9 cellular contexts compared by ENCODE assay signal in the genomic region with DNA sequence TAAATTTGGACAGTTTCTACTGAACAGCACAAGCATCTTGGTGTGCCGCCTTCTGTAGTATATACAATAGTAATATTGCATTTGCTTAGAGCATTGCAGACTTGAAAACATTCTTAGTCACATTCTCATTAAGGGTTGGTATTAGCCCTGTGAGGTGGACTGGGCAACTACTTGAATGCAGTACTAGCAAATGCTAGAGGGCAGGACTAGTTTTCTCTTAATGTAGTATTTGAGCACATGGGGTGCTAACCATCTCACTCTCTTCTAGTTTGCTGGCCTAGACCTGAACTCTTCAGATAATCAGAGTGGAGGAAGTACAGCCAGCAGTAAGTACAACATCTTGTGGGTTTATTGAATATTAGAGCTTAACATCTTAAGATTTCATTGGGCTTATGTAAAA. TPM values are rescaled to one million over a fixed set of nuclear protein-coding genes. Genes with fewer than 3 reads are reported as not detected.
A peak's percentile ranks its signal among the peaks of the same experiment; 100 is the strongest.
DNase-seq lines count a peak whose midpoint lies in the region; ATAC-seq and TF ChIP-seq lines count a peak whose summit lies in the region.
"Had no signal": no experiment of that assay in that cellular context is flagged by ENCODE, and none has a peak within 500 bp of the region (broad histone marks: within the 10 kb centered on the region; RNA-seq: fewer than 3 reads in every experiment).

No MANE protein-coding gene starts in this region.

- CTCF ChIA-PET in AG04449 (lab: Yijun Ruan, JAX) = no interaction called here

- no peak for TF ChIP-seq CTCF in AG04449 (IDR thresholded peaks at IDR 0.05; ENCODE audit: insufficient read depth, low read length, missing control alignments)
- no peak for TF ChIP-seq CTCF in HL-60 (IDR thresholded peaks at IDR 0.05; ENCODE audit: insufficient read depth, low read length)
- no peak for TF ChIP-seq CTCF in breast epithelium (IDR thresholded peaks at IDR 0.05)

- TF ChIP-seq POLR2A in breast epithelium (IDR thresholded peaks at IDR 0.05) = no peak

- peaks cover 0 to 30% of the 10 kb centered on the region in 2 donors for H3K4me1 ChIP-seq in breast epithelium
- peaks cover 32% of the 10 kb centered on the region for H3K4me1 ChIP-seq in mononuclear cell (ENCODE audit: insufficient read depth, low read length)

- POLR2A ChIA-PET in AG04449 (lab: Yijun Ruan, JAX) = no interaction called here

- H3K36me3 ChIP-seq in breast epithelium = peaks cover 5% of the 10 kb centered on the region

- no peak for ATAC-seq in HG02623 (IDR thresholded peaks at IDR 0.05; ENCODE audit: unreplicated experiment)
- ATAC-seq: left lung had no signal

- H3K27ac ChIP-seq in HL-60 (replicated peaks) = no peak overlapping the region
- H3K27ac ChIP-seq in breast epithelium = no peak overlapping the region

- H3K4me3 ChIP-seq in AG04449 (ENCODE audit: low read depth, low read length) (peak overlapping the region; percentile 15; the same call in 1 of the 2 replicates), HL-60 (replicated peaks; ENCODE audit: insufficient read depth, low read length) (peak overlapping the region; percentile 69), breast epithelium (peak overlapping the region; percentile 82 to 97 (median 92)), mononuclear cell (ENCODE audit: low read length) (peak overlapping the region; percentile 99)

- intact Hi-C loops in breast epithelium (cut with DNase I; ENCODE audit: low total_unique reads) = no loop called here

- H3K27me3 ChIP-seq in HL-60 (ENCODE audit: insufficient read depth, poor library complexity, severe bottlenecking) = no peaks in the 10 kb centered on the region
- no peaks in the 10 kb centered on the region for H3K27me3 ChIP-seq in breast epithelium
- no peaks in the 10 kb centered on the region for H3K27me3 ChIP-seq in mononuclear cell (ENCODE audit: insufficient read depth, low read length)
- H3K27me3 ChIP-seq: left lung had no signal

- no peaks in the 10 kb centered on the region for H3K9me3 ChIP-seq in breast epithelium
- H3K9me3 ChIP-seq in mononuclear cell (ENCODE audit: low read depth, low read length) = no peaks in the 10 kb centered on the region
- H3K9me3 ChIP-seq: left lung had no signal

- DNase-seq in AG04449 (ENCODE audit: low read depth, low spot score) (no peak), HL-60 (ENCODE audit: low read depth in 1 of 2, low spot score in 1 of 2) (no peak), breast epithelium (ENCODE audit: low spot score in 2 of 2) (no peak), ecto neural progenitor cell (ENCODE audit: low spot score) (no peak), amniotic stem cell (lab: John Stamatoyannopoulos, UW) (no peak), dermis blood vessel endothelial cell (no peak)
- DNase-seq: left lung had no signal

RNA-seq across cellular contexts. Expression of a gene that starts 3.2 kb away (rescaled TPM):
- total RNA-seq in breast epithelium (100 to 1,000 TPM; 239 to 375 (median 248) TPM), mononuclear cell (739 TPM), dermis blood vessel endothelial cell (426 and 470 TPM in 2 replicates)

Comparison
In these comparisons a context has a peak if more than half of its experiments do, and no peak if none do; other contexts are left out.
1. H3K4me3 ChIP-seq: peak in every context shown above with its lines; median percentile 99 in mononuclear cell; 92 in breast epithelium; 69 in HL-60; 15 in AG04449.